In the genomic region with DNA sequence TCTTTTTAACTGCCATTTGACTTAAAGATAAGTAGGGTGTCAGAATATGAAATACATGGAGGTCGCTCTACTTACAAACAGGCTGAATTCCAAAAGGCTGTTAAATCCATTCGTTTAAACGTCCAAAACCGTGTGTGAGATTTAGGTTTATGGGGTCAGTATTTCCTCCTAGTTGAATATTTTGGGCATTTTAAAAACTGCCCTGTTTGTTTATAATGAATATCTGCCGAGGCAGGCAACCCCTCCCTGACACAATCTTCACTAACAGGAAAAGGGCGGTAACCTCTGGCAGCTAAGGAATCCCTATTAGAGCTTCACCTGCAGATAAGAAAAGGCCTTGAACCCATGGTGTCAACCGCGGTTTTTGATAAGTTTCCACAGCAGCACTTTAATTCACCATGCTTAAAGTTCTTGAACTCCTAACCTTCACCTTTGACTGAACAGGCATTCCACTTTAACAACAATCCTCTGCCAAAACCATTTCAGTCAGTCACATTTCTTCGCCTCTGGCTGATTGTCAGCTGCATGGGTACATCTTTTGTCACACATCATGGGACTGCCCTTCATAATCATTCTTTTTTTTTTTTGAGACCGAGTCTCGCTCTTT, we compare ENCODE assay signal across 11 cellular contexts. TPM values are rescaled to one million over a fixed set of nuclear protein-coding genes. Genes with fewer than 3 reads are reported as not detected.
DNase-seq lines count a peak whose midpoint lies in the region; ATAC-seq and TF ChIP-seq lines count a peak whose summit lies in the region.
"Had no signal": no experiment of that assay in that cellular context is flagged by ENCODE, and none has a peak within 500 bp of the region (broad histone marks: within the 10 kb centered on the region; RNA-seq: fewer than 3 reads in every experiment).

No MANE protein-coding gene starts in this region.

- H3K4me1 ChIP-seq in lower lobe of right lung, result peaks cover 59% of the 10 kb centered on the region

- H3K9me3 ChIP-seq in lower lobe of right lung, result no peaks in the 10 kb centered on the region

- H3K27me3 ChIP-seq in lower lobe of right lung (ENCODE audit: low read depth), result no peaks in the 10 kb centered on the region

- H3K4me3 Mint-ChIP-seq in stimulated activated naive CD8-positive, alpha-beta T cell treated with anti-CD3 and anti-CD28 coated beads, Interleukin-15, Interleukin-2, amounts not matched to agents 100 ng/mL and 50 ng/mL, for 24 hours, result no peak overlapping the region
- H3K4me3 Mint-ChIP-seq in stimulated activated naive CD8-positive, alpha-beta T cell treated with anti-CD3 and anti-CD28 coated beads, Interleukin-15, amount 100 ng/mL, for 72 hours, result no peak overlapping the region
- H3K4me3 Mint-ChIP-seq: memory B cell had no signal

- H3K27ac Mint-ChIP-seq in stimulated activated naive CD8-positive, alpha-beta T cell treated with anti-CD3 and anti-CD28 coated beads, Interleukin-15, Interleukin-2, amounts not matched to agents 100 ng/mL and 50 ng/mL, for 24 hours, result peak overlapping the region; percentile 32
- no peak overlapping the region for H3K27ac Mint-ChIP-seq in stimulated activated naive CD8-positive, alpha-beta T cell treated with anti-CD3 and anti-CD28 coated beads, Interleukin-15, amount 100 ng/mL, for 72 hours
- H3K27ac Mint-ChIP-seq: memory B cell had no signal

- no peaks in the 10 kb centered on the region for H3K36me3 ChIP-seq in lower lobe of right lung

- no peaks in the 10 kb centered on the region for H3K27me3 Mint-ChIP-seq in stimulated activated naive CD8-positive, alpha-beta T cell treated with anti-CD3 and anti-CD28 coated beads, Interleukin-15, Interleukin-2, amounts not matched to agents 100 ng/mL and 50 ng/mL, for 24 hours
- H3K27me3 Mint-ChIP-seq in stimulated activated naive CD8-positive, alpha-beta T cell treated with anti-CD3 and anti-CD28 coated beads, Interleukin-15, amount 100 ng/mL, for 72 hours, result no peaks in the 10 kb centered on the region
- H3K27me3 Mint-ChIP-seq: memory B cell had no signal

- H3K36me3 Mint-ChIP-seq in stimulated activated naive CD8-positive, alpha-beta T cell treated with anti-CD3 and anti-CD28 coated beads, Interleukin-15, Interleukin-2, amounts not matched to agents 100 ng/mL and 50 ng/mL, for 24 hours (ENCODE audit: low read depth), result peaks cover 18% of the 10 kb centered on the region

- H3K9me3 Mint-ChIP-seq in stimulated activated naive CD8-positive, alpha-beta T cell treated with anti-CD3 and anti-CD28 coated beads, Interleukin-15, Interleukin-2, amounts not matched to agents 100 ng/mL and 50 ng/mL, for 24 hours, result peaks cover 10% of the 10 kb centered on the region
- peaks cover 9% of the 10 kb centered on the region in 2 donors for H3K9me3 Mint-ChIP-seq in stimulated activated naive CD8-positive, alpha-beta T cell treated with anti-CD3 and anti-CD28 coated beads, Interleukin-15, amount 100 ng/mL, for 72 hours

- DNase-seq in stimulated activated naive CD8-positive, alpha-beta T cell treated with anti-CD3 and anti-CD28 coated beads, Interleukin-15, amount 100 ng/mL, for 72 hours, result no peak
- DNase-seq in coronary artery (ENCODE audit: low spot score), result no peak
- DNase-seq in lower lobe of right lung, result no peak
- no peak for DNase-seq in NCI-H748 treated with DMSO at 0.1 percent for 48 hours (lab: John Stamatoyannopoulos, UW)
- DNase-seq: activated CD4-positive, alpha-beta T cell treated with anti-CD3 and anti-CD28 coated beads, Interleukin-2, amount 50 U/mL, for 1 hour had no signal

- no peak for TF ChIP-seq CTCF in coronary artery (IDR thresholded peaks at IDR 0.05)
- TF ChIP-seq CTCF in lower lobe of right lung (IDR thresholded peaks at IDR 0.05), result no peak

- H3K4me3 ChIP-seq in coronary artery (peak overlapping the region; percentile 1), lower lobe of right lung (peak overlapping the region; percentile 17)
- H3K4me3 ChIP-seq: smooth muscle cell had no signal

- peaks cover 51% of the 10 kb centered on the region for H3K4me1 Mint-ChIP-seq in stimulated activated naive CD8-positive, alpha-beta T cell treated with anti-CD3 and anti-CD28 coated beads, Interleukin-15, Interleukin-2, amounts not matched to agents 100 ng/mL and 50 ng/mL, for 24 hours (ENCODE audit: low read depth)
- H3K4me1 Mint-ChIP-seq in stimulated activated naive CD8-positive, alpha-beta T cell treated with anti-CD3 and anti-CD28 coated beads, Interleukin-15, amount 100 ng/mL, for 72 hours, result peaks cover 24% of the 10 kb centered on the region

- intact Hi-C loops in lower lobe of right lung (cut with DNase I), result no loop called here

- no peak for ATAC-seq in stimulated activated naive CD8-positive, alpha-beta T cell treated with anti-CD3 and anti-CD28 coated beads, Interleukin-15, amount 100 ng/mL, for 72 hours
- ATAC-seq in lower lobe of right lung (peak in 1 of 2 donors; percentile 53), HG02798 (IDR thresholded peaks at IDR 0.05; ENCODE audit: poor library complexity, unreplicated experiment) (no peak), GM18873 (IDR thresholded peaks at IDR 0.05; ENCODE audit: low FRiP score, unreplicated experiment) (no peak), GM18502 (IDR thresholded peaks at IDR 0.05; ENCODE audit: poor library complexity, unreplicated experiment) (no peak)

- H3K27ac ChIP-seq in coronary artery (peak overlapping the region; percentile 23 to 61), lower lobe of right lung (peak overlapping the region; percentile 48)

RNA-seq across cellular contexts. Expression of gene TRAK2, which starts 17.8 kb away (rescaled TPM):
- 66.5 TPM for total RNA-seq in lower lobe of right lung

RNA-seq across cellular contexts. Expression of gene STRADB, which starts 18.0 kb away (rescaled TPM):
- 24.5 TPM for total RNA-seq in lower lobe of right lung
